In genomic region chr2:231923951-231924888, GRCh38 we compare ENCODE assay signal across 10 cellular contexts. TPM values are rescaled to one million over a fixed set of nuclear protein-coding genes. Genes with fewer than 3 reads are reported as not detected.
DNase-seq lines count a peak whose midpoint lies in the region; ATAC-seq and TF ChIP-seq lines count a peak whose summit lies in the region.
"Had no signal": no experiment of that assay in that cellular context is flagged by ENCODE, and none has a peak within 500 bp of the region (broad histone marks: within the 10 kb centered on the region; RNA-seq: fewer than 3 reads in every experiment).

No MANE protein-coding gene starts in this region.

- peaks cover 50% of the 10 kb centered on the region for H3K4me1 ChIP-seq in neuron (ENCODE audit: insufficient read depth, low read length)

- ATAC-seq in activated CD4-positive, alpha-beta T cell treated with anti-CD3 and anti-CD28 coated beads for 36 hours: no peak

- peaks cover 49% of the 10 kb centered on the region for H3K27me3 Mint-ChIP-seq in activated CD4-positive, alpha-beta T cell treated with anti-CD3 and anti-CD28 coated beads, Interleukin-2, amount 10 ng/mL, durations not matched to agents 24 days and 14 days
- H3K27me3 Mint-ChIP-seq in activated CD4-positive, alpha-beta T cell treated with anti-CD3 and anti-CD28 coated beads for 36 hours: peaks cover 37% of the 10 kb centered on the region
- H3K27me3 Mint-ChIP-seq in chondrocyte (ENCODE audit: low read depth): peaks cover 61% of the 10 kb centered on the region

- no peaks in the 10 kb centered on the region for H3K9me3 Mint-ChIP-seq in activated CD4-positive, alpha-beta T cell treated with anti-CD3 and anti-CD28 coated beads, Interleukin-2, amount 10 ng/mL, durations not matched to agents 24 days and 14 days
- no peaks in the 10 kb centered on the region for H3K9me3 Mint-ChIP-seq in activated CD4-positive, alpha-beta T cell treated with anti-CD3 and anti-CD28 coated beads for 36 hours (ENCODE audit: low read depth)
- no peaks in the 10 kb centered on the region for H3K9me3 Mint-ChIP-seq in chondrocyte (ENCODE audit: low read depth)

- TF ChIP-seq CTCF in chondrocyte (IDR thresholded peaks at IDR 0.05): no peak

- no peak for DNase-seq in activated CD4-positive, alpha-beta T cell treated with anti-CD3 and anti-CD28 coated beads, Interleukin-2, amount 10 ng/mL, durations not matched to agents 24 days and 14 days
- no peak for DNase-seq in activated CD4-positive, alpha-beta T cell treated with anti-CD3 and anti-CD28 coated beads for 36 hours
- peak; percentile 60 for DNase-seq in H7
- peak; percentile 70 for DNase-seq in chondrocyte (ENCODE audit: low spot score)
- no peak for DNase-seq in cerebellar cortex (ENCODE audit: low spot score)
- no peak for DNase-seq in OCI-M2 (lab: John Stamatoyannopoulos, UW; ENCODE audit: unreplicated experiment)
- DNase-seq in T-helper 9 cell: no peak
- DNase-seq: DMS153, SHP77 treated with DMSO at 0.1 percent for 48 hours had no signal

- POLR2A ChIA-PET in activated CD4-positive, alpha-beta T cell treated with anti-CD3 and anti-CD28 coated beads for 36 hours (lab: Charles Lee): interaction anchor here (0.7 kb wide), 1 partner anchor 392 kb away, joined by 3 read pairs; no protein-coding TSS in a partner anchor

- H3K9me3 ChIP-seq in neuron (ENCODE audit: low read length): no peaks in the 10 kb centered on the region

- H3K27me3 ChIP-seq in H7 (ENCODE audit: control insufficient read depth, insufficient read depth, low read length): peaks cover 47% of the 10 kb centered on the region
- no peaks in the 10 kb centered on the region for H3K27me3 ChIP-seq in neuron (ENCODE audit: insufficient read depth, low read length)

- H2AFZ ChIP-seq in neuron (ENCODE audit: low read depth, low read length): no peak overlapping the region

- peaks cover 10% of the 10 kb centered on the region for H3K4me1 Mint-ChIP-seq in activated CD4-positive, alpha-beta T cell treated with anti-CD3 and anti-CD28 coated beads, Interleukin-2, amount 10 ng/mL, durations not matched to agents 24 days and 14 days
- peaks cover 5% of the 10 kb centered on the region for H3K4me1 Mint-ChIP-seq in activated CD4-positive, alpha-beta T cell treated with anti-CD3 and anti-CD28 coated beads for 36 hours
- H3K4me1 Mint-ChIP-seq in chondrocyte (ENCODE audit: low read depth): peaks cover 8% of the 10 kb centered on the region

- intact Hi-C loops in activated CD4-positive, alpha-beta T cell treated with anti-CD3 and anti-CD28 coated beads, Interleukin-2, amount 10 ng/mL, durations not matched to agents 24 days and 14 days (cut with micrococcal nuclease): no loop called here
- intact Hi-C loops in activated CD4-positive, alpha-beta T cell treated with anti-CD3 and anti-CD28 coated beads for 36 hours (cut with DNase I, micrococcal nuclease): loop anchor here in 1 of 2 experiments (10.0 kb wide), 1 partner anchor 311 kb away; no protein-coding TSS in a partner anchor

- H3K36me3 ChIP-seq in H7 (replicated peaks; ENCODE audit: control insufficient read depth, insufficient read depth, low read length) (no peaks in the 10 kb centered on the region), neuron (ENCODE audit: insufficient read depth, low read length) (peaks cover 24% of the 10 kb centered on the region)

- peak overlapping the region; percentile 63 for H3K4me3 Mint-ChIP-seq in activated CD4-positive, alpha-beta T cell treated with anti-CD3 and anti-CD28 coated beads, Interleukin-2, amount 10 ng/mL, durations not matched to agents 24 days and 14 days
- no peak overlapping the region for H3K4me3 Mint-ChIP-seq in activated CD4-positive, alpha-beta T cell treated with anti-CD3 and anti-CD28 coated beads for 36 hours
- no peak overlapping the region for H3K4me3 Mint-ChIP-seq in chondrocyte (ENCODE audit: unreplicated experiment)

- no peak overlapping the region for H3K27ac Mint-ChIP-seq in activated CD4-positive, alpha-beta T cell treated with anti-CD3 and anti-CD28 coated beads, Interleukin-2, amount 10 ng/mL, durations not matched to agents 24 days and 14 days
- H3K27ac Mint-ChIP-seq in activated CD4-positive, alpha-beta T cell treated with anti-CD3 and anti-CD28 coated beads for 36 hours: no peak overlapping the region
- H3K27ac Mint-ChIP-seq in chondrocyte (ENCODE audit: unreplicated experiment): no peak overlapping the region

- CTCF ChIA-PET in activated CD4-positive, alpha-beta T cell treated with anti-CD3 and anti-CD28 coated beads for 36 hours (lab: Charles Lee): interaction anchor here (0.9 to 6.3 kb wide), 12 partner anchors 18 to 403 kb away, joined by 3 to 67 read pairs (median 6); no protein-coding TSS in a partner anchor

- no peaks in the 10 kb centered on the region for H3K36me3 Mint-ChIP-seq in activated CD4-positive, alpha-beta T cell treated with anti-CD3 and anti-CD28 coated beads, Interleukin-2, amount 10 ng/mL, durations not matched to agents 24 days and 14 days (ENCODE audit: low read depth)
- H3K36me3 Mint-ChIP-seq in activated CD4-positive, alpha-beta T cell treated with anti-CD3 and anti-CD28 coated beads for 36 hours (ENCODE audit: low read depth): no peaks in the 10 kb centered on the region
- peaks cover 1% of the 10 kb centered on the region for H3K36me3 Mint-ChIP-seq in chondrocyte (ENCODE audit: low read depth)

- no peak overlapping the region for H3K4me3 ChIP-seq in H7 (ENCODE audit: insufficient read depth, low read depth, low read length)
- H3K4me3 ChIP-seq in neuron (ENCODE audit: low read length): peak overlapping the region; percentile 65

RNA-seq across cellular contexts. Expression of gene NPPC, which starts 2.0 kb away (rescaled TPM):
- total RNA-seq in activated CD4-positive, alpha-beta T cell treated with anti-CD3 and anti-CD28 coated beads, Interleukin-2, amount 10 ng/mL, durations not matched to agents 24 days and 14 days: 0.76 and 2.2 TPM in 2 replicates
- total RNA-seq in activated CD4-positive, alpha-beta T cell treated with anti-CD3 and anti-CD28 coated beads for 36 hours: under 1 TPM; 0.35 to 0.46 TPM
- 0.18 and 1.1 TPM in 2 replicates for total RNA-seq in H7 (2014; rRNA removed; shearing (Covaris generic))
- not detected in 3 replicates for total RNA-seq in chondrocyte

RNA-seq across cellular contexts. Expression of gene DIS3L2, which starts 37.3 kb away (rescaled TPM):
- total RNA-seq in activated CD4-positive, alpha-beta T cell treated with anti-CD3 and anti-CD28 coated beads, Interleukin-2, amount 10 ng/mL, durations not matched to agents 24 days and 14 days: 27.8 and 29.5 TPM in 2 replicates
- total RNA-seq in activated CD4-positive, alpha-beta T cell treated with anti-CD3 and anti-CD28 coated beads for 36 hours: 10 to 100 TPM; 25.6 to 34.5 TPM
- 22.7 and 26.5 TPM in 2 replicates for total RNA-seq in H7 (2014; rRNA removed; shearing (Covaris generic))
- 17.5 to 29.4 TPM (median 18.3 TPM) in 3 replicates for total RNA-seq in chondrocyte

Comparison
In these comparisons a context has a peak if more than half of its experiments do, and no peak if none do; other contexts are left out.
1. DNase-seq: peak in H7 (single experiment) and chondrocyte (single experiment); none in activated CD4-positive, alpha-beta T cell treated with anti-CD3 and anti-CD28 coated beads, Interleukin-2, amount 10 ng/mL, durations not matched to agents 24 days and 14 days (single experiment), activated CD4-positive, alpha-beta T cell treated with anti-CD3 and anti-CD28 coated beads for 36 hours (single experiment), cerebellar cortex (single experiment), OCI-M2 (single experiment) and T-helper 9 cell (single experiment).